Comparison of ENCODE assay signal across 24 cellular contexts in the genomic region with DNA sequence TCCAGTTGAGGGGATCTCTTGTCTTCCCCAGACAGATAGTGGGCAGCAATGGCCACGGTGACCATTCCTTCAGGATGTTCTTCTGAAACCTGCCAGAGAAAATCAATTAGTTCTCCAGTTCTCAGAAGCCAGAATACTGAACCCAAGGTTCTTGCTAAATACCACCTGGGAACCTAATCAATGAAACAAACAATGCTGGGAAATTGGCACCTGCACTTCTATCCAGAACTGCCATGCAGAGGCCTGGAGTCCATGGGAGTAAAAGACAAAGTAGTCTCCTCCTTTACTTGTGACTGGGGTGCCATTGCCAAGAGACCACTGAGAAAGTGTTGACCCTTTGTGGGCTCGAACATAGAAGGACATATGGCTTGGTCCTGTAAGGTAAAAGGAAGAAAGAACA.
"Had no signal": no experiment of that assay in that cellular context is flagged by ENCODE, and none has a peak within 500 bp of the region (broad histone marks: within the 10 kb centered on the region; RNA-seq: fewer than 3 reads in every experiment).

No MANE protein-coding gene starts in this region.

- H3K27me3 ChIP-seq: adrenal gland, breast epithelium, colonic mucosa, dorsolateral prefrontal cortex, esophagus muscularis mucosa, hepatocyte, left lung, right atrium auricular region, tibial artery had no signal

- H3K4me2 ChIP-seq: hepatocyte had no signal

- H3K9me3 Mint-ChIP-seq: central memory CD8-positive, alpha-beta T cell; effector memory CD8-positive, alpha-beta T cell had no signal

- H3K4me3 Mint-ChIP-seq: activated T-cell treated with anti-CD3 and anti-CD28 coated beads, Interleukin-2, amount 50 U/mL, for 4 hours; central memory CD8-positive, alpha-beta T cell; effector memory CD8-positive, alpha-beta T cell; immature natural killer cell; mesothelial cell of epicardium; natural killer cell treated with Interleukin-12 subunit alpha and Interleukin-12 subunit beta and Interleukin-15 and Interleukin-18, amount 100 ng/mL, for 72 hours; stimulated activated naive CD8-positive, alpha-beta T cell treated with anti-CD3 and anti-CD28 coated beads, Interleukin-15, amount 100 ng/mL, for 72 hours; T-helper 1 cell treated with Interleukin-12 subunit alpha and Interleukin-12 subunit beta and Interleukin-4 antibody, amounts not matched to agents 30 μg/mL and 1 μg/mL, for 36 hours; WTC11 had no signal

- H3K36me3 ChIP-seq: breast epithelium, colonic mucosa had no signal

- H3K27me3 Mint-ChIP-seq: central memory CD8-positive, alpha-beta T cell; effector memory CD8-positive, alpha-beta T cell; natural killer cell treated with Interleukin-12 subunit alpha and Interleukin-12 subunit beta and Interleukin-15 and Interleukin-18, amount 100 ng/mL, for 72 hours; stimulated activated naive CD8-positive, alpha-beta T cell treated with anti-CD3 and anti-CD28 coated beads, Interleukin-15, amount 100 ng/mL, for 72 hours had no signal

- H3K79me2 ChIP-seq: hepatocyte had no signal

- H3K9me3 ChIP-seq: adrenal gland, colonic mucosa, left lung had no signal

- DNase-seq: activated CD4-positive, alpha-beta T cell treated with anti-CD3 and anti-CD28 coated beads for 4 hours; activated gamma-delta T cell treated with Interleukin-2 at 50 U/mL for 16 hours; activated T-cell treated with anti-CD3 and anti-CD28 coated beads, Interleukin-2, amount 50 U/mL, for 4 hours; adrenal gland; colonic mucosa; dorsolateral prefrontal cortex; effector memory CD8-positive, alpha-beta T cell; glutamatergic neuron; immature natural killer cell; left lung; psoas muscle; stimulated activated CD4-positive, alpha-beta T cell treated with anti-CD3 and anti-CD28 coated beads, Interleukin-4, amount 100 ng/mL, for 24 hours; stimulated activated naive CD8-positive, alpha-beta T cell treated with anti-CD3 and anti-CD28 coated beads, Interleukin-15, amount 100 ng/mL, for 72 hours; T1000; tibial artery had no signal

- H3K4me3 ChIP-seq: adrenal gland, breast epithelium, colonic mucosa, dorsolateral prefrontal cortex, esophagus muscularis mucosa, hepatocyte, left lung, psoas muscle, right atrium auricular region, tibial artery had no signal

- H3K27ac Mint-ChIP-seq: mesothelial cell of epicardium; T-helper 1 cell treated with Interleukin-12 subunit alpha and Interleukin-12 subunit beta and Interleukin-4 antibody, amounts not matched to agents 30 μg/mL and 1 μg/mL, for 36 hours; WTC11 had no signal

- H2AFZ ChIP-seq: hepatocyte had no signal

- H3K4me1 ChIP-seq: breast epithelium, colonic mucosa, right atrium auricular region, tibial artery had no signal

- ATAC-seq: effector memory CD8-positive, alpha-beta T cell; left lung; natural killer cell treated with Interleukin-12 subunit alpha and Interleukin-12 subunit beta and Interleukin-15 and Interleukin-18, amount 100 ng/mL, for 72 hours; WTC11 had no signal

- H3K27ac ChIP-seq: breast epithelium, colonic mucosa, esophagus muscularis mucosa, hepatocyte, psoas muscle, right atrium auricular region, tibial artery had no signal
